Comparison of ENCODE assay signal across 8 cellular contexts in the genomic region with DNA sequence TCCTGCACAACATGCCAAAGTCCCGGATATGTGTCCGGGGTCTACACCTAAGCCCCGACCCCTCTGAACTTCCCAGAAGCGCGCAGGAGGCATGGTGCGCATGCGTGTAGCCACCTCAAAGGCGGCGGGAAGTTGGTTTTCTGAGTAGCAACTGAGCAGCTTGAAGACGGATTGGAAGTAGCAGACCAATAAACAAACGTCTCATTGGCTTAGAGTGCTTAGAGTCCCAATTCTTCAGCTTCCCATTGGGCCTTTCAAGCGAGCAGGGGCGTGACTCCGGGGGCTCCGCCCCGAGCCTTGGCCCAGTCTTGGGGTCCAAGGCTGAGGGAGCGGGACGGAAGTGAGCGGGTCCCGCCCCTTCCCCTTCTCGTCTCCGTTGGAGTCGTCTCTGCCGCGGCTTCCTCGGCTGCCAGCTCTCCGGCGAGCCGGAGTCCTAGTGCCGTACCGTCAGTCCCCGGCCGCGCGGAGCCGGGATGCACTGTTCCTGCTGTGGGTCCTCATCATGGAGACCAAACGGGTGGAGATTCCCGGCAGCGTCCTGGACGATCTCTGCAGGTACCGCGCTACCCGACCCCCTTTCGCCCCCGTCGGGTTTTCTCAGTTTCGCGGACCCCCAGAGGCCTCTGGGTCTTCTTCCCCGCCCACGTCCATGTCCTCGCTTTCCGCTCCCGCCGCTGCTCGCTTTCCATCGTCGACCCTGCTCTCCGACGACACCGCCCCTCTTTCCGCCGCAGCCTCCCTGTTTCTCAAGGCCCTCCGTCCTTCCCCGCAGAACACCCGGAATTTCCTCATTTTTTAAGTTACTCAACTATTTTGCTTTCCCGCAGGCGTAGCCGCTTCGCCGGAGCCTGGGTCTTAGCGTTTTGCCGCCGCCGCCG. TPM values are rescaled to one million over a fixed set of nuclear protein-coding genes. Genes with fewer than 3 reads are reported as not detected.
A peak's percentile ranks its signal among the peaks of the same experiment; 100 is the strongest.
DNase-seq lines count a peak whose midpoint lies in the region; ATAC-seq and TF ChIP-seq lines count a peak whose summit lies in the region.

A gene (plus strand): TSS at position 367 of the 878 bp plus-strand sequence. CDS start 136 bp downstream, at position 503.

- H3K27ac Mint-ChIP-seq in activated T-helper 1 cell treated with anti-CD3 and anti-CD28 coated beads, Interleukin-12 subunit alpha, Interleukin-12 subunit beta, Interleukin-2, Interleukin-4 antibody, amounts not matched to agents 30 ng/mL and 10 ng/mL and 1 ng/mL, durations not matched to agents 14 hours and 24 hours and 36 hours: peak within 1 kb of the TSS; percentile 93

- peaks cover 2% of the 10 kb centered on the region for H3K36me3 Mint-ChIP-seq in activated T-helper 1 cell treated with anti-CD3 and anti-CD28 coated beads, Interleukin-12 subunit alpha, Interleukin-12 subunit beta, Interleukin-2, Interleukin-4 antibody, amounts not matched to agents 30 ng/mL and 10 ng/mL and 1 ng/mL, durations not matched to agents 14 hours and 24 hours and 36 hours (ENCODE audit: low read depth)

- no peaks in the 10 kb centered on the region for H3K27me3 Mint-ChIP-seq in activated T-helper 1 cell treated with anti-CD3 and anti-CD28 coated beads, Interleukin-12 subunit alpha, Interleukin-12 subunit beta, Interleukin-2, Interleukin-4 antibody, amounts not matched to agents 30 ng/mL and 10 ng/mL and 1 ng/mL, durations not matched to agents 14 hours and 24 hours and 36 hours (ENCODE audit: insufficient read depth)

- H3K4me3 ChIP-seq in DND-41 (ENCODE audit: low read depth in 1 of 2, low read length in 2 of 2) (peak within 1 kb of the TSS; percentile 49 to 71), GM23248 (peak within 1 kb of the TSS; percentile 98), esophagus squamous epithelium (peak within 1 kb of the TSS; percentile 82 to 95 (median 90))

- H3K36me3 ChIP-seq in DND-41 (ENCODE audit: insufficient read depth, low read length) (peaks cover 12% of the 10 kb centered on the region), GM23248 (ENCODE audit: low read depth) (no peaks in the 10 kb centered on the region), esophagus squamous epithelium (no peaks in the 10 kb centered on the region)

- H2AFZ ChIP-seq in DND-41 (ENCODE audit: low read depth, low read length) (peak within 1 kb of the TSS; percentile 79), GM23248 (peak within 1 kb of the TSS; percentile 93)

- H3K4me2 ChIP-seq in DND-41 (ENCODE audit: insufficient read depth, low read length): peak within 1 kb of the TSS; percentile 78
- H3K4me2 ChIP-seq in GM23248 (ENCODE audit: unreplicated experiment): peak within 1 kb of the TSS; percentile 93

- peak within 1 kb of the TSS; percentile 93 for H3K4me3 Mint-ChIP-seq in activated T-helper 1 cell treated with anti-CD3 and anti-CD28 coated beads, Interleukin-12 subunit alpha, Interleukin-12 subunit beta, Interleukin-2, Interleukin-4 antibody, amounts not matched to agents 30 ng/mL and 10 ng/mL and 1 ng/mL, durations not matched to agents 14 hours and 24 hours and 36 hours

- peak within 1 kb of the TSS; percentile 80 for H3K9ac ChIP-seq in DND-41 (ENCODE audit: low read depth, low read length)
- peak within 1 kb of the TSS; percentile 91 for H3K9ac ChIP-seq in GM23248

- peaks cover 24% of the 10 kb centered on the region; the same call in 1 of the 2 replicates for H4K20me1 ChIP-seq in DND-41 (ENCODE audit: insufficient read depth, low read length)
- no peaks in the 10 kb centered on the region; the same call in 1 of the 2 replicates for H4K20me1 ChIP-seq in GM23248 (ENCODE audit: insufficient read depth)

- intact Hi-C loops in activated T-helper 1 cell treated with anti-CD3 and anti-CD28 coated beads, Interleukin-12 subunit alpha, Interleukin-12 subunit beta, Interleukin-2, Interleukin-4 antibody, amounts not matched to agents 30 ng/mL and 10 ng/mL and 1 ng/mL, durations not matched to agents 14 hours and 24 hours and 36 hours (cut with micrococcal nuclease): loop anchor here (1.0 to 5.0 kb wide), 9 partner anchors 12 to 814 kb away; a partner anchor contains a TSS
- intact Hi-C loops in esophagus squamous epithelium (cut with DNase I): no loop called here

- H3K9me3 ChIP-seq in DND-41 (ENCODE audit: insufficient read depth, low read length, severe bottlenecking) (no peaks in the 10 kb centered on the region), GM23248 (ENCODE audit: low read depth) (no peaks in the 10 kb centered on the region), esophagus squamous epithelium (no peaks in the 10 kb centered on the region)

- peaks cover 32% of the 10 kb centered on the region for H3K4me1 Mint-ChIP-seq in activated T-helper 1 cell treated with anti-CD3 and anti-CD28 coated beads, Interleukin-12 subunit alpha, Interleukin-12 subunit beta, Interleukin-2, Interleukin-4 antibody, amounts not matched to agents 30 ng/mL and 10 ng/mL and 1 ng/mL, durations not matched to agents 14 hours and 24 hours and 36 hours (ENCODE audit: low read depth)

- H3K9me3 Mint-ChIP-seq in activated T-helper 1 cell treated with anti-CD3 and anti-CD28 coated beads, Interleukin-12 subunit alpha, Interleukin-12 subunit beta, Interleukin-2, Interleukin-4 antibody, amounts not matched to agents 30 ng/mL and 10 ng/mL and 1 ng/mL, durations not matched to agents 14 hours and 24 hours and 36 hours: no peaks in the 10 kb centered on the region

- H3K9me2 ChIP-seq in GM23248 (ENCODE audit: insufficient read depth): no peaks in the 10 kb centered on the region

- H3K4me1 ChIP-seq in DND-41 (ENCODE audit: insufficient read depth, low read length) (peaks cover 44% of the 10 kb centered on the region), GM23248 (ENCODE audit: insufficient read depth) (peaks cover 27% of the 10 kb centered on the region), esophagus squamous epithelium (peaks cover 7 to 55% (median 22%) of the 10 kb centered on the region in 3 donors)

- DNase-seq in DND-41: peak; percentile 98
- peak; percentile 98 for DNase-seq in GM23248
- DNase-seq in Kasumi-1 (lab: John Stamatoyannopoulos, UW): peak; percentile 99
- peak; percentile 98 for DNase-seq in RPMI7951 (ENCODE audit: low read depth)
- DNase-seq in activated T-helper 1 cell treated with anti-CD3 and anti-CD28 coated beads, Interleukin-12 subunit alpha, Interleukin-12 subunit beta, Interleukin-2, Interleukin-4 antibody, amounts not matched to agents 30 ng/mL and 10 ng/mL and 1 ng/mL, durations not matched to agents 14 hours and 24 hours and 36 hours (ENCODE audit: low spot score): peak; percentile 96
- peak; percentile 74 for DNase-seq in esophagus squamous epithelium (lab: John Stamatoyannopoulos, UW)
- peak; percentile 99 for DNase-seq in myocyte (ENCODE audit: low read depth)
- DNase-seq in stimulated activated CD8-positive, alpha-beta memory T cell treated with anti-CD3 and anti-CD28 coated beads, Interleukin-7, amount 100 ng/mL, for 48 hours (ENCODE audit: extremely low read depth in 1 of 2, low read depth in 1 of 2): peak; percentile 92 to 96

- peak; percentile 93 for ATAC-seq in DND-41 (ENCODE audit: insufficient read depth, low read depth)

- TF ChIP-seq POLR2A in esophagus squamous epithelium (IDR thresholded peaks at IDR 0.05): peak in 2 of 4 donors; percentile 74 to 86

- H3K27ac ChIP-seq in DND-41 (ENCODE audit: low read length) (peak within 1 kb of the TSS; percentile 90), GM23248 (peak within 1 kb of the TSS; percentile 73), esophagus squamous epithelium (peak within 1 kb of the TSS; percentile 91 to 96 (median 92))

- 1% methylated on average over 50 to 75 of the region's 75 CpGs for WGBS in GM23248 (ENCODE audit: low coverage in 1 of 2, low lambda C conversion rate in 2 of 2, missing lambda C conversion rate in 2 of 2), 2 experiments
- WGBS in esophagus squamous epithelium, 2 donors: 0 to 1% methylated on average over 33 to 34 of the region's 75 CpGs

- no peaks in the 10 kb centered on the region for H3K27me3 ChIP-seq in DND-41 (ENCODE audit: insufficient read depth, low read length, poor library complexity)
- no peaks in the 10 kb centered on the region for H3K27me3 ChIP-seq in GM23248 (replicated peaks; ENCODE audit: insufficient read depth)
- peaks cover 0 to 30% (median 0%) of the 10 kb centered on the region in 4 donors for H3K27me3 ChIP-seq in esophagus squamous epithelium

- no peak for TF ChIP-seq CTCF in DND-41 (IDR thresholded peaks at IDR 0.05; ENCODE audit: borderline replicate concordance, extremely low read depth, low read length, poor library complexity, severe bottlenecking)
- no peak for TF ChIP-seq CTCF in esophagus squamous epithelium (IDR thresholded peaks at IDR 0.05)

- H3K79me2 ChIP-seq in DND-41 (ENCODE audit: insufficient read depth, low read length): peaks cover 51% of the 10 kb centered on the region
- peaks cover 47% of the 10 kb centered on the region for H3K79me2 ChIP-seq in GM23248 (ENCODE audit: insufficient read depth)

- H3F3A ChIP-seq in GM23248 (ENCODE audit: insufficient read depth): peaks cover 14% of the 10 kb centered on the region

- in situ Hi-C loops in GM23248 (cut with MboI): no loop called here

RNA-seq across cellular contexts. Expression of the gene that starts here (rescaled TPM):
- 15.8 and 17.4 TPM in 2 replicates for total RNA-seq in GM23248 (2014; rRNA removed; shearing (Covaris generic))
- polyA plus RNA-seq in GM23248 (2016; fragmentation: Nextera tagmentation; extraction: Ambion mirVana): 8.1 and 13.5 TPM in 2 replicates
- total RNA-seq in RPMI7951 (2014; rRNA removed; shearing (Covaris generic)): 22.1 and 28.4 TPM in 2 replicates
- total RNA-seq in activated T-helper 1 cell treated with anti-CD3 and anti-CD28 coated beads, Interleukin-12 subunit alpha, Interleukin-12 subunit beta, Interleukin-2, Interleukin-4 antibody, amounts not matched to agents 30 ng/mL and 10 ng/mL and 1 ng/mL, durations not matched to agents 14 hours and 24 hours and 36 hours: 78.9 and 82.5 TPM in 2 replicates
- total RNA-seq in esophagus squamous epithelium: 10 to 100 TPM in 3 of 4 donors, 1 to 10 TPM in 1; 9.0 to 24.9 (median 17.4) TPM
- total RNA-seq in myocyte: 34.0 and 64.7 TPM in 2 replicates
- polyA plus RNA-seq in myocyte (2012): 8.8 TPM

Comparison
In these comparisons a context has a peak if more than half of its experiments do, and no peak if none do; other contexts are left out.
1. Peak in every context shown above with its lines: DNase-seq, ATAC-seq, H3K4me3 ChIP-seq and H3K27ac ChIP-seq.